In the genomic region with DNA sequence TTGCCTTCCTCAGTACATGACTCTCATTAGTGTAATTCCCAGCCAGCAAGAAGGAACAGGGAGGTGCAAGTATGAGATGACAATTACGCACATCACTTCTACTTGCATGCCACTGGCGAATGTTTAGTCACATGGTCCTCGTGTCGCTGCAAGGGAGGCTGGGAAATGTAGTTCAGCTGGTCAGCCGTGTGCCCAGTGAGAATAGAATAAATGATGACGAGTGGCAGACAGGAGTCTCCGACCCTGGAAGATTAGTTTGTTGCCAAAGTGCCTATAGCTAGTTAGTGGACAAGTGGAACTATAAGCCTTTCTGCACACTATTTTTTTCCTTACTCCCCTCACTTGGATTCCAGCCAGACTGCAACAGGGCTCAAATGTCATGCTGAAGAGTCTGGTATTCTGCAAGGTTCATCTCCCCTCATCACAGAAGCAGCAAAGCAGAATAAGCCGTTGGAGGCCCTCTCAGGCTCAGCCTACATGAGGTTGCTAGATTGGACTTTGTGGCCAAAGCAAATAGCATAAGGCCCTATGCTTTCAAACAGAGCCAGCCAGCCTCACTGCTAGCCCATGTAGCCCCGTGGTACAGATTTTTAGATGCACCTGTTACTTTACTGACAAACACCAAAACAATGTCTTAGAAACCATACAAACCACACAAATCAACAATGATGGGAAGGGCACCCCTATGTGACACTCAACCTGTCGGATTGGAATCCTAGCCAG, we compare ENCODE assay signal across 1 cellular context.
TF ChIP-seq lines count a peak whose summit lies in the region.

No MANE protein-coding gene starts in this region.

TF ChIP-seq in GM12878, 131 proteins besides CTCF, POLR2A, EP300 and RAD21 (continued from another document):
- TF ChIP-seq MYC (IDR thresholded peaks at IDR 0.05; ENCODE audit: insufficient read depth, insufficient read length, insufficient replicate concordance, low read length, severe bottlenecking) = no peak
- TF ChIP-seq, protein P1, sequence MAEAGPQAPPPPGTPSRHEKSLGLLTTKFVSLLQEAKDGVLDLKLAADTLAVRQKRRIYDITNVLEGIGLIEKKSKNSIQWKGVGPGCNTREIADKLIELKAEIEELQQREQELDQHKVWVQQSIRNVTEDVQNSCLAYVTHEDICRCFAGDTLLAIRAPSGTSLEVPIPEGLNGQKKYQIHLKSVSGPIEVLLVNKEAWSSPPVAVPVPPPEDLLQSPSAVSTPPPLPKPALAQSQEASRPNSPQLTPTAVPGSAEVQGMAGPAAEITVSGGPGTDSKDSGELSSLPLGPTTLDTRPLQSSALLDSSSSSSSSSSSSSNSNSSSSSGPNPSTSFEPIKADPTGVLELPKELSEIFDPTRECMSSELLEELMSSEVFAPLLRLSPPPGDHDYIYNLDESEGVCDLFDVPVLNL (IDR thresholded peaks at IDR 0.05; ENCODE audit: low read depth, low read length) = no peak
- TF ChIP-seq NBN (IDR thresholded peaks at IDR 0.05) = no peak
- no peak for TF ChIP-seq MEF2B (IDR thresholded peaks at IDR 0.05; ENCODE audit: partially characterized antibody, poor library complexity, severe bottlenecking)
- TF ChIP-seq, protein P2, sequence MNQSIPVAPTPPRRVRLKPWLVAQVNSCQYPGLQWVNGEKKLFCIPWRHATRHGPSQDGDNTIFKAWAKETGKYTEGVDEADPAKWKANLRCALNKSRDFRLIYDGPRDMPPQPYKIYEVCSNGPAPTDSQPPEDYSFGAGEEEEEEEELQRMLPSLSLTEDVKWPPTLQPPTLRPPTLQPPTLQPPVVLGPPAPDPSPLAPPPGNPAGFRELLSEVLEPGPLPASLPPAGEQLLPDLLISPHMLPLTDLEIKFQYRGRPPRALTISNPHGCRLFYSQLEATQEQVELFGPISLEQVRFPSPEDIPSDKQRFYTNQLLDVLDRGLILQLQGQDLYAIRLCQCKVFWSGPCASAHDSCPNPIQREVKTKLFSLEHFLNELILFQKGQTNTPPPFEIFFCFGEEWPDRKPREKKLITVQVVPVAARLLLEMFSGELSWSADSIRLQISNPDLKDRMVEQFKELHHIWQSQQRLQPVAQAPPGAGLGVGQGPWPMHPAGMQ (IDR thresholded peaks at IDR 0.05; ENCODE audit: borderline replicate concordance) = no peak
- no peak for TF ChIP-seq TAF1 (IDR thresholded peaks at IDR 0.05; ENCODE audit: borderline replicate concordance, low read depth, low read length)
- TF ChIP-seq CHD2 (IDR thresholded peaks at IDR 0.05; ENCODE audit: borderline replicate concordance, low read depth, low read length) = no peak
- no peak for TF ChIP-seq KDM1A (IDR thresholded peaks at IDR 0.05; ENCODE audit: borderline replicate concordance)
- TF ChIP-seq NFXL1 (IDR thresholded peaks at IDR 0.05; ENCODE audit: borderline replicate concordance) = no peak
- TF ChIP-seq POLR2AphosphoS5 (IDR thresholded peaks at IDR 0.05; ENCODE audit: low read length) = no peak
- no peak for TF ChIP-seq CHD1 (IDR thresholded peaks at IDR 0.05; ENCODE audit: low read depth, low read length)
- TF ChIP-seq ESRRA (IDR thresholded peaks at IDR 0.05; ENCODE audit: low read length) = no peak
- TF ChIP-seq, protein P3, sequence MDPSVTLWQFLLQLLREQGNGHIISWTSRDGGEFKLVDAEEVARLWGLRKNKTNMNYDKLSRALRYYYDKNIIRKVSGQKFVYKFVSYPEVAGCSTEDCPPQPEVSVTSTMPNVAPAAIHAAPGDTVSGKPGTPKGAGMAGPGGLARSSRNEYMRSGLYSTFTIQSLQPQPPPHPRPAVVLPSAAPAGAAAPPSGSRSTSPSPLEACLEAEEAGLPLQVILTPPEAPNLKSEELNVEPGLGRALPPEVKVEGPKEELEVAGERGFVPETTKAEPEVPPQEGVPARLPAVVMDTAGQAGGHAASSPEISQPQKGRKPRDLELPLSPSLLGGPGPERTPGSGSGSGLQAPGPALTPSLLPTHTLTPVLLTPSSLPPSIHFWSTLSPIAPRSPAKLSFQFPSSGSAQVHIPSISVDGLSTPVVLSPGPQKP (IDR thresholded peaks at IDR 0.05; ENCODE audit: low read depth, low read length) = no peak
- TF ChIP-seq FOXM1 (IDR thresholded peaks at IDR 0.05; ENCODE audit: low read depth, low read length) = no peak
- TF ChIP-seq, protein P4, sequence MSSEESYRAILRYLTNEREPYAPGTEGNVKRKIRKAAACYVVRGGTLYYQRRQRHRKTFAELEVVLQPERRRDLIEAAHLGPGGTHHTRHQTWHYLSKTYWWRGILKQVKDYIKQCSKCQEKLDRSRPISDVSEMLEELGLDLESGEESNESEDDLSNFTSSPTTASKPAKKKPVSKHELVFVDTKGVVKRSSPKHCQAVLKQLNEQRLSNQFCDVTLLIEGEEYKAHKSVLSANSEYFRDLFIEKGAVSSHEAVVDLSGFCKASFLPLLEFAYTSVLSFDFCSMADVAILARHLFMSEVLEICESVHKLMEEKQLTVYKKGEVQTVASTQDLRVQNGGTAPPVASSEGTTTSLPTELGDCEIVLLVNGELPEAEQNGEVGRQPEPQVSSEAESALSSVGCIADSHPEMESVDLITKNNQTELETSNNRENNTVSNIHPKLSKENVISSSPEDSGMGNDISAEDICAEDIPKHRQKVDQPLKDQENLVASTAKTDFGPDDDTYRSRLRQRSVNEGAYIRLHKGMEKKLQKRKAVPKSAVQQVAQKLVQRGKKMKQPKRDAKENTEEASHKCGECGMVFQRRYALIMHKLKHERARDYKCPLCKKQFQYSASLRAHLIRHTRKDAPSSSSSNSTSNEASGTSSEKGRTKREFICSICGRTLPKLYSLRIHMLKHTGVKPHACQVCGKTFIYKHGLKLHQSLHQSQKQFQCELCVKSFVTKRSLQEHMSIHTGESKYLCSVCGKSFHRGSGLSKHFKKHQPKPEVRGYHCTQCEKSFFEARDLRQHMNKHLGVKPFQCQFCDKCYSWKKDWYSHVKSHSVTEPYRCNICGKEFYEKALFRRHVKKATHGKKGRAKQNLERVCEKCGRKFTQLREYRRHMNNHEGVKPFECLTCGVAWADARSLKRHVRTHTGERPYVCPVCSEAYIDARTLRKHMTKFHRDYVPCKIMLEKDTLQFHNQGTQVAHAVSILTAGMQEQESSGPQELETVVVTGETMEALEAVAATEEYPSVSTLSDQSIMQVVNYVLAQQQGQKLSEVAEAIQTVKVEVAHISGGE (CRISPR knock-in tag; IDR thresholded peaks at IDR 0.05) = no peak
- no peak for TF ChIP-seq MTA2 (IDR thresholded peaks at IDR 0.05; ENCODE audit: low read depth)
- TF ChIP-seq DPF2 (IDR thresholded peaks at IDR 0.05) = no peak
- TF ChIP-seq ETV6 (conservative IDR thresholded peaks at IDR 0.05 in 1 of 2, IDR thresholded peaks at IDR 0.05 in 1 of 2; ENCODE audit: borderline replicate concordance in 1 of 2, low read depth in 1 of 2) = no peak
- TF ChIP-seq HDGF (IDR thresholded peaks at IDR 0.05) = no peak
- TF ChIP-seq ZNF622 (IDR thresholded peaks at IDR 0.05) = no peak
- TF ChIP-seq YY1 (IDR thresholded peaks at IDR 0.05; ENCODE audit: low read depth, low read length) = 0 out of 2 replicates have a peak, but pooled peaks have one; percentile 14
- no peak for TF ChIP-seq NR2C1 (IDR thresholded peaks at IDR 0.05)
- no peak for TF ChIP-seq JUND (IDR thresholded peaks at IDR 0.05; ENCODE audit: low read depth, low read length)
- TF ChIP-seq TCF7 (IDR thresholded peaks at IDR 0.05; ENCODE audit: borderline replicate concordance) = no peak
- TF ChIP-seq HDAC2 (IDR thresholded peaks at IDR 0.05) = no peak
- peak; percentile 76 for TF ChIP-seq USF1 (IDR thresholded peaks at IDR 0.05; ENCODE audit: borderline replicate concordance, extremely low read length, insufficient read depth, low read depth, low read length)
- no peak for TF ChIP-seq KAT2A (conservative IDR thresholded peaks at IDR 0.05; ENCODE audit: control insufficient read depth, low read depth, low read length)
- no peak for TF ChIP-seq BCLAF1 (IDR thresholded peaks at IDR 0.05)
- no peak for TF ChIP-seq MYB (IDR thresholded peaks at IDR 0.05; ENCODE audit: borderline replicate concordance, low read depth, low read length)
- no peak for TF ChIP-seq SUZ12 (IDR thresholded peaks at IDR 0.05; ENCODE audit: unreplicated experiment)
- no peak for TF ChIP-seq SMARCA5 (IDR thresholded peaks at IDR 0.05)
